Comparison of ENCODE assay signal across 8 cellular contexts in the genomic region with DNA sequence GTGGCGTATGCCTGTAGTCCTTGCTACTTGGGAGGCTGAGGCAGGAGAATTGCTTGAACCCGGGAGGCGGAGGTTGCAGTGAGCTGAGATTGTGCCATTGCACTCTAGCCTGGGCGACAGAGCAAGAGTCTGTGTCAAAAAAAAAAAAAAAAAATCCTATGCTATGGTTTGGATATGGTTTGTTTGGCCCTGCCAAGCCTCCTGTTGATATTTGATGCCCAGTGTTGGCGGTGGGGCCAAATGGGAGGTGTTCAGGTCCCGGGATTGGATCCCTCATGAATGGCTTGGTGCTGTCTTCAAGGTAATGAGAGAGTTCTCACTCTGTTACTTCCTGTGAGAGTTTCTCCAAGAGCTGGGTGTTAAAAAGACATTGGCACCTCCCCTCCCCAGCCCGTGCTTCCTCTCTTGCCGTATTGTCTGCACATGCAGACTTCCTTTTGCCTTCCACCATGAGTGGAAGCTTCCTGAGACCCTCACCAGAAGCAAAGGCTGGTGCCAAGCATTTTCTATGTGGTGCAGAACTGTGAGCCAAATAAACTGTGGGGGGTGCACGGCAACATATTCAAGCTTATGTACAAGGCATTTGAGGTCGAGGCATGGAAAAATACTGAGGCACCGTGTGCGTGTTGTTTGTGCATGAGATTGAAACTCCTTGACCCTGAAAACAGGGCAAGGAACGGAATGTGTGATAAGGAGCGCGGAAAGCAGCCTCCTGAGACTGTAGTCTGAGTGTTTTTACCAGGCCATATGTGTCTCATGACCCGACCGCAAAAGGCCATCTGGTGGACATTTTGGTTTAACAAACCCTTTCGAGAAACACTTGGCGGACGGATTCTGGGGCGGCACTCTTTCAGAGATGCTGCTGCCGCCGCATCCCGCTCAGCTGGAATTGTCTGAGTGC. TPM values are rescaled to one million over a fixed set of nuclear protein-coding genes. Genes with fewer than 3 reads are reported as not detected.
DNase-seq lines count a peak whose midpoint lies in the region; ATAC-seq and TF ChIP-seq lines count a peak whose summit lies in the region.

No MANE protein-coding gene starts in this region.

- H2AFZ ChIP-seq in mammary epithelial cell (ENCODE audit: low read depth, low read length): no peak overlapping the region

- DNase-seq in G401 (ENCODE audit: low spot score): peak; percentile 82
- DNase-seq in NOMO-1 (lab: John Stamatoyannopoulos, UW; ENCODE audit: unreplicated experiment in 2 of 2): peak; percentile 77 to 78
- DNase-seq in natural killer cell treated with Interleukin-12 subunit alpha and Interleukin-12 subunit beta and Interleukin-15 and Interleukin-18, amount 100 ng/mL, for 72 hours (ENCODE audit: low spot score): peak; percentile 74
- no peak for DNase-seq in mammary epithelial cell
- DNase-seq in NCI-H345 treated with DMSO at 0.1 percent for 48 hours (lab: John Stamatoyannopoulos, UW; ENCODE audit: unreplicated experiment): no peak
- DNase-seq in Calu3: no peak

- peak overlapping the region; percentile 79 for H3K27ac Mint-ChIP-seq in dendritic cell treated with granulocyte-macrophage colony-stimulating factor and Interleukin-4, amounts not matched to agents 40 ng/mL and 50 ng/mL, for 4 days
- peak overlapping the region; percentile 42 to 57 for H3K27ac Mint-ChIP-seq in natural killer cell treated with Interleukin-12 subunit alpha and Interleukin-12 subunit beta and Interleukin-15 and Interleukin-18, amount 100 ng/mL, for 72 hours
- no peak overlapping the region for H3K27ac Mint-ChIP-seq in Calu3 (ENCODE audit: unreplicated experiment)

- dilution Hi-C loops in mammary epithelial cell (cut with HindIII; ENCODE audit: low sequenced_read_pairs): loop anchor here (5.0 kb wide), 1 partner anchor 45 kb away; no protein-coding TSS in a partner anchor

- no peaks in the 10 kb centered on the region for H3K9me3 ChIP-seq in mammary epithelial cell (replicated peaks; ENCODE audit: insufficient read depth, low read length)

- no peaks in the 10 kb centered on the region for H3K27me3 Mint-ChIP-seq in dendritic cell treated with granulocyte-macrophage colony-stimulating factor and Interleukin-4, amounts not matched to agents 40 ng/mL and 50 ng/mL, for 4 days
- H3K27me3 Mint-ChIP-seq in natural killer cell treated with Interleukin-12 subunit alpha and Interleukin-12 subunit beta and Interleukin-15 and Interleukin-18, amount 100 ng/mL, for 72 hours: no peaks in the 10 kb centered on the region
- H3K27me3 Mint-ChIP-seq in Calu3 (ENCODE audit: unreplicated experiment): peaks cover 33% of the 10 kb centered on the region

- no peaks in the 10 kb centered on the region for H3K4me1 ChIP-seq in mammary epithelial cell (ENCODE audit: insufficient read depth, low read length)

- BruUV-seq in mammary epithelial cell (replicated peaks; lab: Mats Ljungman, UMichigan) (no TSS peak), Calu3 (replicated peaks; lab: Mats Ljungman, UMichigan) (no TSS peak)

- no peaks in the 10 kb centered on the region for H3K9me3 Mint-ChIP-seq in dendritic cell treated with granulocyte-macrophage colony-stimulating factor and Interleukin-4, amounts not matched to agents 40 ng/mL and 50 ng/mL, for 4 days
- H3K9me3 Mint-ChIP-seq in natural killer cell treated with Interleukin-12 subunit alpha and Interleukin-12 subunit beta and Interleukin-15 and Interleukin-18, amount 100 ng/mL, for 72 hours: peaks cover 4% of the 10 kb centered on the region
- H3K9me3 Mint-ChIP-seq in Calu3 (ENCODE audit: low read depth, unreplicated experiment): peaks cover 11% of the 10 kb centered on the region

- no peaks in the 10 kb centered on the region for H3K36me3 ChIP-seq in mammary epithelial cell (ENCODE audit: insufficient read depth, low read length)

- no peak overlapping the region for H3K27ac ChIP-seq in mammary epithelial cell (ENCODE audit: insufficient read depth, low read depth, low read length)

- in situ Hi-C loops in G401 (cut with HindIII; ENCODE audit: low sequenced_read_pairs): no loop called here
- in situ Hi-C loops in mammary epithelial cell (cut with MboI; ENCODE audit: low sequenced_read_pairs in 2 of 2): no loop called here

- CTCF ChIA-PET in mammary epithelial cell (lab: Charles Lee; ENCODE audit: low non-redundant PET) (no interaction called here), Calu3 (lab: Charles Lee) (no interaction called here)

- no peaks in the 10 kb centered on the region for H4K20me1 ChIP-seq in mammary epithelial cell (ENCODE audit: insufficient read depth, low read length)

- H3K27me3 ChIP-seq in mammary epithelial cell (ENCODE audit: insufficient read depth, low read length): peaks cover 3% of the 10 kb centered on the region

- peak overlapping the region; percentile 34 for H3K4me3 Mint-ChIP-seq in dendritic cell treated with granulocyte-macrophage colony-stimulating factor and Interleukin-4, amounts not matched to agents 40 ng/mL and 50 ng/mL, for 4 days
- H3K4me3 Mint-ChIP-seq in natural killer cell treated with Interleukin-12 subunit alpha and Interleukin-12 subunit beta and Interleukin-15 and Interleukin-18, amount 100 ng/mL, for 72 hours: peak overlapping the region; percentile 80
- H3K4me3 Mint-ChIP-seq in Calu3 (ENCODE audit: low read depth, unreplicated experiment): no peak overlapping the region

- intact Hi-C loops in dendritic cell treated with granulocyte-macrophage colony-stimulating factor and Interleukin-4, amounts not matched to agents 40 ng/mL and 50 ng/mL, for 4 days (cut with micrococcal nuclease): no loop called here
- intact Hi-C loops in mammary epithelial cell (cut with micrococcal nuclease): no loop called here
- intact Hi-C loops in Calu3 (cut with micrococcal nuclease; ENCODE audit: unreplicated experiment): no loop called here

- ATAC-seq in natural killer cell treated with Interleukin-12 subunit alpha and Interleukin-12 subunit beta and Interleukin-15 and Interleukin-18, amount 100 ng/mL, for 72 hours: peak; percentile 81 to 83
- no peak for ATAC-seq in HG03439 (IDR thresholded peaks at IDR 0.05; ENCODE audit: unreplicated experiment)

- WGBS in mammary epithelial cell (ENCODE audit: low coverage, missing lambda C conversion rate): 82% methylated on average over 18 of the region's 24 CpGs

- H3K4me2 ChIP-seq in mammary epithelial cell (ENCODE audit: insufficient read depth, low read depth, low read length): no peak overlapping the region

- TF ChIP-seq CTCF in mammary epithelial cell (conservative IDR thresholded peaks at IDR 0.05 in 1 of 2, IDR thresholded peaks at IDR 0.05 in 1 of 2; ENCODE audit: extremely low read depth in 1 of 2, insufficient read depth in 1 of 2, low read depth in 1 of 2, low read length in 2 of 2) (no peak), Calu3 (IDR thresholded peaks at IDR 0.05; ENCODE audit: unreplicated experiment) (no peak)

- peaks cover 57% of the 10 kb centered on the region for H3K36me3 Mint-ChIP-seq in dendritic cell treated with granulocyte-macrophage colony-stimulating factor and Interleukin-4, amounts not matched to agents 40 ng/mL and 50 ng/mL, for 4 days (ENCODE audit: low read depth)
- peaks cover 13% of the 10 kb centered on the region for H3K36me3 Mint-ChIP-seq in natural killer cell treated with Interleukin-12 subunit alpha and Interleukin-12 subunit beta and Interleukin-15 and Interleukin-18, amount 100 ng/mL, for 72 hours
- H3K36me3 Mint-ChIP-seq in Calu3 (ENCODE audit: insufficient read depth, unreplicated experiment): no peaks in the 10 kb centered on the region

- H3K4me1 Mint-ChIP-seq in dendritic cell treated with granulocyte-macrophage colony-stimulating factor and Interleukin-4, amounts not matched to agents 40 ng/mL and 50 ng/mL, for 4 days (ENCODE audit: low read depth): peaks cover 85% of the 10 kb centered on the region
- H3K4me1 Mint-ChIP-seq in natural killer cell treated with Interleukin-12 subunit alpha and Interleukin-12 subunit beta and Interleukin-15 and Interleukin-18, amount 100 ng/mL, for 72 hours (ENCODE audit: low read depth in 2 of 2): peaks cover 69 to 73% of the 10 kb centered on the region in 2 donors
- H3K4me1 Mint-ChIP-seq in Calu3 (ENCODE audit: low read depth, unreplicated experiment): peaks cover 8% of the 10 kb centered on the region

- no peak overlapping the region for H3K4me3 ChIP-seq in mammary epithelial cell (replicated peaks in 1 of 3; ENCODE audit: insufficient read depth in 1 of 3, low read depth in 2 of 3, low read length in 3 of 3)

- no peak overlapping the region for H3K9ac ChIP-seq in mammary epithelial cell (ENCODE audit: insufficient read depth, low read length)

- no peaks in the 10 kb centered on the region for H3K79me2 ChIP-seq in mammary epithelial cell (ENCODE audit: insufficient read depth, low read length)

RNA-seq across cellular contexts. Expression of a gene that starts 7.3 kb away (rescaled TPM):
- not detected in 2 replicates for total RNA-seq in G401 (2014; rRNA removed; shearing (Covaris generic))
- total RNA-seq in natural killer cell treated with Interleukin-12 subunit alpha and Interleukin-12 subunit beta and Interleukin-15 and Interleukin-18, amount 100 ng/mL, for 72 hours: 1 to 10 TPM in 1 of 2 donors, under 1 TPM in 1; 0.69 to 1.1 TPM
- not detected for total RNA-seq in mammary epithelial cell
- not detected for polyA plus RNA-seq in mammary epithelial cell
- not detected for polyA minus RNA-seq in mammary epithelial cell
- not detected in 2 replicates for total RNA-seq in Calu3 (2022)

RNA-seq across cellular contexts. Expression of a gene that starts 10.1 kb away (rescaled TPM):
- total RNA-seq in G401 (2014; rRNA removed; shearing (Covaris generic)): not detected in 2 replicates
- 1 to 10 TPM; 7.9 to 8.7 TPM for total RNA-seq in natural killer cell treated with Interleukin-12 subunit alpha and Interleukin-12 subunit beta and Interleukin-15 and Interleukin-18, amount 100 ng/mL, for 72 hours
- not detected for total RNA-seq in mammary epithelial cell
- not detected for polyA plus RNA-seq in mammary epithelial cell
- polyA minus RNA-seq in mammary epithelial cell: not detected
- total RNA-seq in Calu3 (2022): not detected in 2 replicates

RNA-seq across cellular contexts. Expression of a gene that starts 23.8 kb away (rescaled TPM):
- total RNA-seq in G401 (2014; rRNA removed; shearing (Covaris generic)): 10.1 and 16.8 TPM in 2 replicates
- 10 to 100 TPM in 1 of 2 donors, 1 to 10 TPM in 1; 8.1 to 15.4 TPM for total RNA-seq in natural killer cell treated with Interleukin-12 subunit alpha and Interleukin-12 subunit beta and Interleukin-15 and Interleukin-18, amount 100 ng/mL, for 72 hours
- total RNA-seq in mammary epithelial cell: 10 to 100 TPM in 1 of 2 donors, 1 to 10 TPM in 1; 5.5 to 10.2 TPM
- polyA plus RNA-seq in mammary epithelial cell: 4.3 TPM
- polyA minus RNA-seq in mammary epithelial cell: 2.4 TPM
- 11.3 and 12.0 TPM in 2 replicates for total RNA-seq in Calu3 (2022)

RNA-seq across cellular contexts. Expression of a gene that starts 49.3 kb away (rescaled TPM):
- total RNA-seq in G401 (2014; rRNA removed; shearing (Covaris generic)): not detected in 2 replicates
- 1 to 10 TPM in 1 of 2 donors, under 1 TPM in 1; 0.50 to 2.2 TPM for total RNA-seq in natural killer cell treated with Interleukin-12 subunit alpha and Interleukin-12 subunit beta and Interleukin-15 and Interleukin-18, amount 100 ng/mL, for 72 hours
- total RNA-seq in mammary epithelial cell (under 1 TPM; 0.50 to 0.80 TPM), Calu3 (2022) (0.34 and 0.38 TPM in 2 replicates)
- polyA plus RNA-seq in mammary epithelial cell: 0.65 TPM
- polyA minus RNA-seq in mammary epithelial cell: not detected

Comparison
In these comparisons a context has a peak if more than half of its experiments do, and no peak if none do; other contexts are left out.
1. DNase-seq: peak in G401 (single experiment), NOMO-1 (2 of 2) and natural killer cell treated with Interleukin-12 subunit alpha and Interleukin-12 subunit beta and Interleukin-15 and Interleukin-18, amount 100 ng/mL, for 72 hours (single experiment); none in mammary epithelial cell (single experiment), NCI-H345 treated with DMSO at 0.1 percent for 48 hours (single experiment) and Calu3 (single experiment).